In genomic region chr4:44221407-44221806, GRCh38 we compare ENCODE assay signal across 19 cellular contexts.
"Had no signal": no experiment of that assay in that cellular context is flagged by ENCODE, and none has a peak within 500 bp of the region (broad histone marks: within the 10 kb centered on the region; RNA-seq: fewer than 3 reads in every experiment).

No MANE protein-coding gene starts in this region.

- H3K9me3 ChIP-seq: SJSA1 had no signal

- H3K4me3 ChIP-seq: SJSA1, SK-N-MC had no signal

- H3K4me1 ChIP-seq: SJSA1 had no signal

- H3K36me3 ChIP-seq: SJSA1 had no signal

- DNase-seq: KBM-7, MV-4-11, NCI-H1048, NCI-H1105, NCI-H1417 treated with DMSO at 0.1 percent for 48 hours, NCI-H146, NCI-H1694 treated with DMSO at 0.1 percent for 48 hours, NCI-H1930, NCI-H2081, NCI-H2107, NCI-H2227 treated with DMSO at 0.1 percent for 48 hours, NCI-H524, NCI-H526 treated with DMSO at 0.1 percent for 48 hours, NCI-H774, Right ventricle myocardium superior, RPMI8226, SIG-M5 had no signal

- H3K27ac ChIP-seq: SJSA1, SK-N-MC had no signal

- H3K27me3 ChIP-seq: SJSA1 had no signal
